15 cellular contexts compared by ENCODE assay signal in genomic region chr4:156945532-156945931, GRCh38. TPM values are rescaled to one million over a fixed set of nuclear protein-coding genes. Genes with fewer than 3 reads are reported as not detected.
DNase-seq lines count a peak whose midpoint lies in the region; ATAC-seq and TF ChIP-seq lines count a peak whose summit lies in the region.
"Had no signal": no experiment of that assay in that cellular context is flagged by ENCODE, and none has a peak within 500 bp of the region (broad histone marks: within the 10 kb centered on the region; RNA-seq: fewer than 3 reads in every experiment).

No MANE protein-coding gene starts in this region.

- no peak for TF ChIP-seq POLR2A in upper lobe of left lung (IDR thresholded peaks at IDR 0.05)

- DNase-seq in ELR (ENCODE audit: low read depth) (peak; percentile 73), SJSA1 (ENCODE audit: low read depth in 1 of 2, low spot score in 2 of 2) (no peak), fibroblast of mammary gland (ENCODE audit: low read depth) (peak; percentile 59), skeletal muscle cell (ENCODE audit: low read depth) (no peak), middle frontal gyrus (ENCODE audit: extremely low spot score, low spot score) (no peak), upper lobe of left lung (no peak)
- DNase-seq in activated naive CD4-positive, alpha-beta T cell treated with anti-CD3 and anti-CD28 coated beads, Interleukin-2, amount 10 ng/mL, durations not matched to agents 7 days and 5 days = no peak
- DNase-seq: activated CD4-positive, alpha-beta memory T cell treated with anti-CD3 and anti-CD28 coated beads for 36 hours; left cardiac atrium; stimulated activated CD4-positive, alpha-beta T cell treated with anti-CD3 and anti-CD28 coated beads, Interleukin-2, amount 100 ng/mL, for 24 hours had no signal

- H3K27me3 ChIP-seq in SJSA1 (replicated peaks) (no peaks in the 10 kb centered on the region), upper lobe of left lung (no peaks in the 10 kb centered on the region)
- H3K27me3 ChIP-seq: neutrophil had no signal

- H3K9me3 Mint-ChIP-seq in activated naive CD4-positive, alpha-beta T cell treated with anti-CD3 and anti-CD28 coated beads, Interleukin-2, amount 10 ng/mL, durations not matched to agents 7 days and 5 days = no peaks in the 10 kb centered on the region
- H3K9me3 Mint-ChIP-seq: activated CD4-positive, alpha-beta memory T cell treated with anti-CD3 and anti-CD28 coated beads for 36 hours had no signal

- 45 to 56% methylated on average over 3 of the region's 3 CpGs for WGBS in upper lobe of left lung, 2 donors

- H3K27ac ChIP-seq in SJSA1 (peak overlapping the region; percentile 77), upper lobe of left lung (no peak overlapping the region)
- H3K27ac ChIP-seq: C4-2B, neutrophil had no signal

- H3K9me3 ChIP-seq in SJSA1 (replicated peaks) (no peaks in the 10 kb centered on the region), upper lobe of left lung (no peaks in the 10 kb centered on the region)
- H3K9me3 ChIP-seq: neutrophil had no signal

- H3K4me3 ChIP-seq in SJSA1 (no peak overlapping the region), fibroblast of mammary gland (ENCODE audit: control insufficient read depth, low read depth, low read length) (no peak overlapping the region), skeletal muscle cell (ENCODE audit: low read depth, low read length) (peak overlapping the region; percentile 2), upper lobe of left lung (no peak overlapping the region)

- ATAC-seq in GM18519 (IDR thresholded peaks at IDR 0.05; ENCODE audit: low FRiP score, unreplicated experiment) = no peak
- ATAC-seq in upper lobe of left lung (ENCODE audit: low FRiP score in 2 of 2) = no peak
- ATAC-seq: left cardiac atrium had no signal

- H3K4me1 Mint-ChIP-seq in activated naive CD4-positive, alpha-beta T cell treated with anti-CD3 and anti-CD28 coated beads, Interleukin-2, amount 10 ng/mL, durations not matched to agents 7 days and 5 days = no peaks in the 10 kb centered on the region

- CTCF ChIA-PET in activated naive CD4-positive, alpha-beta T cell treated with anti-CD3 and anti-CD28 coated beads, Interleukin-2, amount 10 ng/mL, durations not matched to agents 7 days and 5 days (lab: Charles Lee) = no interaction called here

- no peaks in the 10 kb centered on the region for H3K36me3 Mint-ChIP-seq in activated naive CD4-positive, alpha-beta T cell treated with anti-CD3 and anti-CD28 coated beads, Interleukin-2, amount 10 ng/mL, durations not matched to agents 7 days and 5 days
- H3K36me3 Mint-ChIP-seq: activated CD4-positive, alpha-beta memory T cell treated with anti-CD3 and anti-CD28 coated beads for 36 hours had no signal

- no peak overlapping the region for H3K27ac Mint-ChIP-seq in activated naive CD4-positive, alpha-beta T cell treated with anti-CD3 and anti-CD28 coated beads, Interleukin-2, amount 10 ng/mL, durations not matched to agents 7 days and 5 days
- H3K27ac Mint-ChIP-seq: activated CD4-positive, alpha-beta memory T cell treated with anti-CD3 and anti-CD28 coated beads for 36 hours had no signal

- H3K4me3 Mint-ChIP-seq in activated naive CD4-positive, alpha-beta T cell treated with anti-CD3 and anti-CD28 coated beads, Interleukin-2, amount 10 ng/mL, durations not matched to agents 7 days and 5 days = no peak overlapping the region
- H3K4me3 Mint-ChIP-seq: activated CD4-positive, alpha-beta memory T cell treated with anti-CD3 and anti-CD28 coated beads for 36 hours had no signal

- H3K36me3 ChIP-seq in SJSA1 (no peaks in the 10 kb centered on the region), upper lobe of left lung (no peaks in the 10 kb centered on the region)
- H3K36me3 ChIP-seq: neutrophil had no signal

- TF ChIP-seq CTCF in fibroblast of mammary gland (conservative IDR thresholded peaks at IDR 0.05; ENCODE audit: control insufficient read depth, insufficient read depth, low read depth, low read length) (no peak), upper lobe of left lung (IDR thresholded peaks at IDR 0.05) (no peak)

- peaks cover 86% of the 10 kb centered on the region for H3K4me1 ChIP-seq in SJSA1 (replicated peaks)
- H3K4me1 ChIP-seq in upper lobe of left lung = peaks cover 9 to 24% (median 14%) of the 10 kb centered on the region in 4 donors

- H3K27me3 Mint-ChIP-seq in activated naive CD4-positive, alpha-beta T cell treated with anti-CD3 and anti-CD28 coated beads, Interleukin-2, amount 10 ng/mL, durations not matched to agents 7 days and 5 days = no peaks in the 10 kb centered on the region
- H3K27me3 Mint-ChIP-seq: activated CD4-positive, alpha-beta memory T cell treated with anti-CD3 and anti-CD28 coated beads for 36 hours had no signal

- TF ChIP-seq EP300 in upper lobe of left lung (IDR thresholded peaks at IDR 0.05) = no peak

RNA-seq across cellular contexts. Expression of gene PDGFC, which starts 26.1 kb away (rescaled TPM):
- total RNA-seq in SJSA1 (2014; rRNA removed; shearing (Covaris generic)) = 63.0 and 73.1 TPM in 2 replicates
- 10 to 100 TPM; 14.4 to 39.9 (median 28.5) TPM for total RNA-seq in upper lobe of left lung
- total RNA-seq: activated CD4-positive, alpha-beta memory T cell treated with anti-CD3 and anti-CD28 coated beads for 36 hours; OCI-LY7; T-helper 2 cell treated with Interferon-gamma antibody and Interleukin-4, amounts not matched to agents 100 ng/mL and 5 ng/mL, for 36 hours had no signal

Comparison
In these comparisons a context has a peak if more than half of its experiments do, and no peak if none do; other contexts are left out.
1. DNase-seq: peak in ELR (single experiment) and fibroblast of mammary gland (single experiment); none in SJSA1 (0 of 2), skeletal muscle cell (single experiment), middle frontal gyrus (single experiment), activated naive CD4-positive, alpha-beta T cell treated with anti-CD3 and anti-CD28 coated beads, Interleukin-2, amount 10 ng/mL, durations not matched to agents 7 days and 5 days (single experiment) and upper lobe of left lung (0 of 2).